ENCODE assay signal across 41 cellular contexts in the genomic region with DNA sequence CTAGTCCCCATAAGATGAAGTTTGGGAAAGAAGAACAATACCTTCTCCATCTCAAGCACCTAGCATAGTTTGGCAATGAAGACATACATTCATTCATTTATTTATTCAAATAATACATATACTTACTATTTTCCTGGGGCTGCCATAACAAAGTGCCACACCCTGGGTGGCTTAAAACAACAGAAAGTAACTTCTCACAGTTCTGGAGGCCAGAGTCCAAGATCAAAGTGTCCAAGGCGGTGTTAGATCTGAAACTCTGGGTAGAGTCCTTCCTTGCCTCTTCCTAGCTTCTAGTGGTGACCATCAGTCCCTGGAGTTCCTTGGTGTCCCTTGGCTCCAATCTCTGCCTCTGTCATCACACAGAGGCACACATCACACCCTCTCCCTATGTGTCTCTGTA.
"Had no signal": no experiment of that assay in that cellular context is flagged by ENCODE, and none has a peak within 500 bp of the region (broad histone marks: within the 10 kb centered on the region; RNA-seq: fewer than 3 reads in every experiment).

No MANE protein-coding gene starts in this region.

- FAIRE-seq: astrocyte, bronchial epithelial cell had no signal

- ATAC-seq: activated naive CD4-positive, alpha-beta T cell treated with anti-CD3 and anti-CD28 coated beads, Interleukin-2, amount 50 U/mL, for 72 hours; activated naive CD8-positive, alpha-beta T cell treated with anti-CD3 and anti-CD28 coated beads, Interleukin-2, amount 50 U/mL, for 24 hours; activated T-cell treated with anti-CD3 and anti-CD28 coated beads, Interleukin-2, amount 50 U/mL, for 4 hours; activated T-cell treated with anti-CD3 and anti-CD28 coated beads, Interleukin-2, amount 50 U/mL, for 72 hours; activated T-helper 17 cell treated with anti-CD3 and anti-CD28 coated beads, Interleukin-2, amount 50 U/mL, for 72 hours; body of pancreas had no signal

- H3K9me3 ChIP-seq: adrenal gland, ascending aorta, body of pancreas, breast epithelium had no signal

- H3K9me3 Mint-ChIP-seq: activated naive CD4-positive, alpha-beta T cell treated with anti-CD3 and anti-CD28 coated beads, Interleukin-2, amount 10 ng/mL, durations not matched to agents 7 days and 5 days; activated naive CD4-positive, alpha-beta T cell treated with anti-CD3 and anti-CD28 coated beads, Interleukin-2, amount 50 U/mL, for 24 hours; activated naive CD4-positive, alpha-beta T cell treated with anti-CD3 and anti-CD28 coated beads, Interleukin-2, amount 50 U/mL, for 72 hours; activated naive CD8-positive, alpha-beta T cell treated with anti-CD3 and anti-CD28 coated beads for 36 hours; activated naive CD8-positive, alpha-beta T cell treated with anti-CD3 and anti-CD28 coated beads, Interleukin-2, amount 10 ng/mL, durations not matched to agents 7 days and 5 days; activated naive CD8-positive, alpha-beta T cell treated with anti-CD3 and anti-CD28 coated beads, Interleukin-2, amount 50 U/mL, for 24 hours; activated T-cell treated with anti-CD3 and anti-CD28 coated beads, Interleukin-2, amount 50 U/mL, for 24 hours; activated T-cell treated with anti-CD3 and anti-CD28 coated beads, Interleukin-2, amount 50 U/mL, for 4 hours; activated T-cell treated with anti-CD3 and anti-CD28 coated beads, Interleukin-2, amount 50 U/mL, for 72 hours; activated T-helper 1 cell treated with anti-CD3 and anti-CD28 coated beads, Interleukin-12 subunit alpha, Interleukin-12 subunit beta, Interleukin-2, Interleukin-4 antibody, amounts not matched to agents 30 ng/mL and 10 ng/mL and 1 ng/mL, durations not matched to agents 14 hours and 24 hours and 36 hours; activated T-helper 17 cell treated with anti-CD3 and anti-CD28 coated beads, Interleukin-2, amount 50 U/mL, for 72 hours; activated T-helper 2 cell treated with anti-CD3 and anti-CD28 coated beads, Interferon-gamma antibody, Interleukin-2, Interleukin-4, amounts not matched to agents 10 μg/mL and 5 μg/mL and 100 μg/mL, durations not matched to agents 14 hours and 24 hours and 36 hours; central memory CD8-positive, alpha-beta T cell had no signal

- H3K27me3 Mint-ChIP-seq: activated naive CD4-positive, alpha-beta T cell treated with anti-CD3 and anti-CD28 coated beads, Interleukin-2, amount 50 U/mL, for 24 hours; activated naive CD8-positive, alpha-beta T cell treated with anti-CD3 and anti-CD28 coated beads, Interleukin-2, amount 10 ng/mL, durations not matched to agents 7 days and 5 days; activated naive CD8-positive, alpha-beta T cell treated with anti-CD3 and anti-CD28 coated beads, Interleukin-2, amount 50 U/mL, for 24 hours had no signal

- H3K27ac Mint-ChIP-seq: activated naive CD4-positive, alpha-beta T cell treated with anti-CD3 and anti-CD28 coated beads for 36 hours; activated naive CD4-positive, alpha-beta T cell treated with anti-CD3 and anti-CD28 coated beads, Interleukin-2, amount 10 ng/mL, durations not matched to agents 7 days and 5 days; activated naive CD4-positive, alpha-beta T cell treated with anti-CD3 and anti-CD28 coated beads, Interleukin-2, amount 50 U/mL, for 24 hours; activated naive CD4-positive, alpha-beta T cell treated with anti-CD3 and anti-CD28 coated beads, Interleukin-2, amount 50 U/mL, for 72 hours; activated naive CD8-positive, alpha-beta T cell; activated naive CD8-positive, alpha-beta T cell treated with anti-CD3 and anti-CD28 coated beads for 36 hours; activated naive CD8-positive, alpha-beta T cell treated with anti-CD3 and anti-CD28 coated beads, Interleukin-2, amount 10 ng/mL, durations not matched to agents 7 days and 5 days; activated naive CD8-positive, alpha-beta T cell treated with anti-CD3 and anti-CD28 coated beads, Interleukin-2, amount 50 U/mL, for 24 hours; activated T-cell treated with anti-CD3 and anti-CD28 coated beads, Interleukin-2, amount 50 U/mL, for 24 hours; activated T-cell treated with anti-CD3 and anti-CD28 coated beads, Interleukin-2, amount 50 U/mL, for 72 hours; activated T-helper 1 cell treated with anti-CD3 and anti-CD28 coated beads, Interleukin-12 subunit alpha, Interleukin-12 subunit beta, Interleukin-2, Interleukin-4 antibody, amounts not matched to agents 30 ng/mL and 10 ng/mL and 1 ng/mL, durations not matched to agents 14 hours and 24 hours and 36 hours; activated T-helper 17 cell treated with anti-CD3 and anti-CD28 coated beads, Interleukin-2, amount 50 U/mL, for 72 hours; activated T-helper 2 cell treated with anti-CD3 and anti-CD28 coated beads, Interferon-gamma antibody, Interleukin-2, Interleukin-4, amounts not matched to agents 10 μg/mL and 5 μg/mL and 100 μg/mL, durations not matched to agents 14 hours and 24 hours and 36 hours; brain had no signal

- H3K27me3 ChIP-seq: adrenal gland, ascending aorta, body of pancreas, brain microvascular endothelial cell, cardiac muscle cell had no signal

- H3K4me3 Mint-ChIP-seq: activated naive CD4-positive, alpha-beta T cell treated with anti-CD3 and anti-CD28 coated beads for 36 hours; activated naive CD4-positive, alpha-beta T cell treated with anti-CD3 and anti-CD28 coated beads, Interleukin-2, amount 10 ng/mL, durations not matched to agents 7 days and 5 days; activated naive CD4-positive, alpha-beta T cell treated with anti-CD3 and anti-CD28 coated beads, Interleukin-2, amount 50 U/mL, for 24 hours; activated naive CD8-positive, alpha-beta T cell; activated naive CD8-positive, alpha-beta T cell treated with anti-CD3 and anti-CD28 coated beads for 36 hours; activated naive CD8-positive, alpha-beta T cell treated with anti-CD3 and anti-CD28 coated beads, Interleukin-2, amount 10 ng/mL, durations not matched to agents 7 days and 5 days; activated naive CD8-positive, alpha-beta T cell treated with anti-CD3 and anti-CD28 coated beads, Interleukin-2, amount 50 U/mL, for 24 hours; activated T-cell treated with anti-CD3 and anti-CD28 coated beads, Interleukin-2, amount 50 U/mL, for 24 hours; activated T-cell treated with anti-CD3 and anti-CD28 coated beads, Interleukin-2, amount 50 U/mL, for 4 hours; activated T-cell treated with anti-CD3 and anti-CD28 coated beads, Interleukin-2, amount 50 U/mL, for 72 hours; activated T-helper 1 cell treated with anti-CD3 and anti-CD28 coated beads, Interleukin-12 subunit alpha, Interleukin-12 subunit beta, Interleukin-2, Interleukin-4 antibody, amounts not matched to agents 30 ng/mL and 10 ng/mL and 1 ng/mL, durations not matched to agents 14 hours and 24 hours and 36 hours; activated T-helper 17 cell treated with anti-CD3 and anti-CD28 coated beads, Interleukin-2, amount 50 U/mL, for 72 hours; brain; central memory CD8-positive, alpha-beta T cell had no signal

- DNase-seq: activated effector memory CD4-positive, alpha-beta T cell treated with anti-CD3 and anti-CD28 coated beads, Interleukin-2, amount 50 U/mL, for 16 hours; activated effector memory CD4-positive, alpha-beta T cell treated with Interleukin-2 at 50 U/mL for 16 hours; activated gamma-delta T cell; activated gamma-delta T cell treated with Interleukin-2 at 50 U/mL for 16 hours; activated naive CD4-positive, alpha-beta T cell; activated naive CD4-positive, alpha-beta T cell treated with anti-CD3 and anti-CD28 coated beads for 36 hours; activated naive CD4-positive, alpha-beta T cell treated with anti-CD3 and anti-CD28 coated beads, Interleukin-2, amount 10 ng/mL, durations not matched to agents 7 days and 5 days; activated naive CD4-positive, alpha-beta T cell treated with anti-CD3 and anti-CD28 coated beads, Interleukin-2, amount 50 U/mL, for 16 hours; activated naive CD4-positive, alpha-beta T cell treated with Interleukin-2 at 50 U/mL for 16 hours; activated naive CD8-positive, alpha-beta T cell treated with anti-CD3 and anti-CD28 coated beads for 36 hours; activated naive CD8-positive, alpha-beta T cell treated with anti-CD3 and anti-CD28 coated beads, Interleukin-2, amount 10 ng/mL, durations not matched to agents 7 days and 5 days; activated naive CD8-positive, alpha-beta T cell treated with anti-CD3 and anti-CD28 coated beads, Interleukin-2, amount 50 U/mL, for 24 hours; activated T-cell treated with anti-CD3 and anti-CD28 coated beads for 4 hours; activated T-cell treated with anti-CD3 and anti-CD28 coated beads, Interleukin-2, amount 50 U/mL, for 1 hour; activated T-cell treated with anti-CD3 and anti-CD28 coated beads, Interleukin-2, amount 50 U/mL, for 24 hours; activated T-cell treated with anti-CD3 and anti-CD28 coated beads, Interleukin-2, amount 50 U/mL, for 4 hours; activated T-cell treated with anti-CD3 and anti-CD28 coated beads, Interleukin-2, amount 50 U/mL, for 48 hours; activated T-cell treated with anti-CD3 and anti-CD28 coated beads, Interleukin-2, amount 50 U/mL, for 72 hours; adrenal gland; amniotic stem cell; amygdala; anterior cingulate cortex; aorta; body of pancreas; brain microvascular endothelial cell; caudate nucleus; central memory CD4-positive, alpha-beta T cell; cerebellar nuclear complex had no signal

- H3K36me3 ChIP-seq: adrenal gland, ascending aorta, brain microvascular endothelial cell, breast epithelium, cardiac muscle cell had no signal

- H3K4me1 Mint-ChIP-seq: activated naive CD4-positive, alpha-beta T cell treated with anti-CD3 and anti-CD28 coated beads, Interleukin-2, amount 10 ng/mL, durations not matched to agents 7 days and 5 days; activated naive CD4-positive, alpha-beta T cell treated with anti-CD3 and anti-CD28 coated beads, Interleukin-2, amount 50 U/mL, for 24 hours; activated naive CD8-positive, alpha-beta T cell treated with anti-CD3 and anti-CD28 coated beads for 36 hours; activated naive CD8-positive, alpha-beta T cell treated with anti-CD3 and anti-CD28 coated beads, Interleukin-2, amount 10 ng/mL, durations not matched to agents 7 days and 5 days; activated naive CD8-positive, alpha-beta T cell treated with anti-CD3 and anti-CD28 coated beads, Interleukin-2, amount 50 U/mL, for 24 hours; activated T-helper 17 cell treated with anti-CD3 and anti-CD28 coated beads, Interleukin-2, amount 50 U/mL, for 72 hours; brain; central memory CD8-positive, alpha-beta T cell had no signal

- H3K4me3 ChIP-seq: adrenal gland, ascending aorta, body of pancreas, breast epithelium, cardiac muscle cell had no signal

- H3K36me3 Mint-ChIP-seq: activated naive CD4-positive, alpha-beta T cell treated with anti-CD3 and anti-CD28 coated beads, Interleukin-2, amount 10 ng/mL, durations not matched to agents 7 days and 5 days; activated naive CD4-positive, alpha-beta T cell treated with anti-CD3 and anti-CD28 coated beads, Interleukin-2, amount 50 U/mL, for 24 hours; activated naive CD4-positive, alpha-beta T cell treated with anti-CD3 and anti-CD28 coated beads, Interleukin-2, amount 50 U/mL, for 72 hours; activated naive CD8-positive, alpha-beta T cell; activated naive CD8-positive, alpha-beta T cell treated with anti-CD3 and anti-CD28 coated beads for 36 hours; activated naive CD8-positive, alpha-beta T cell treated with anti-CD3 and anti-CD28 coated beads, Interleukin-2, amount 10 ng/mL, durations not matched to agents 7 days and 5 days; brain had no signal

- H3K4me1 ChIP-seq: adrenal gland, ascending aorta, breast epithelium had no signal

- H3K27ac ChIP-seq: adrenal gland, ascending aorta, body of pancreas, brain microvascular endothelial cell, breast epithelium, cardiac muscle cell had no signal
